In genomic region chr2:28894470-28895188, GRCh38 we compare ENCODE assay signal across 8 cellular contexts. TPM values are rescaled to one million over a fixed set of nuclear protein-coding genes. Genes with fewer than 3 reads are reported as not detected.
DNase-seq lines count a peak whose midpoint lies in the region; ATAC-seq and TF ChIP-seq lines count a peak whose summit lies in the region.

TSS of gene WDR43 (plus strand) at chr2:28894667. CDS start at chr2:28894699, 32 bp downstream.

- peak; percentile 87 for ATAC-seq in HG03460 (IDR thresholded peaks at IDR 0.05; ENCODE audit: unreplicated experiment)
- ATAC-seq in left colon: peak; percentile 98

- H3K36me3 ChIP-seq in BE2C: peaks cover 20% of the 10 kb centered on the region

- peaks cover 16% of the 10 kb centered on the region for H3K4me1 ChIP-seq in BE2C

- peak; percentile 99 for DNase-seq in BE2C
- peak; percentile 88 for DNase-seq in GM19240 (ENCODE audit: insufficient read length, low spot score)
- DNase-seq in NCI-H526 (lab: John Stamatoyannopoulos, UW): peak; percentile 97 to 98
- peak; percentile 98 for DNase-seq in activated CD4-positive, alpha-beta T cell treated with anti-CD3 and anti-CD28 coated beads for 48 hours
- DNase-seq in coronary artery (ENCODE audit: low spot score): peak; percentile 98
- peak; percentile 96 to 99 for DNase-seq in left colon
- DNase-seq in stimulated activated CD4-positive, alpha-beta T cell treated with anti-CD3 and anti-CD28 coated beads, Interleukin-1b, Interleukin-23, amount 100 ng/mL, for 48 hours: peak; percentile 98

- no peaks in the 10 kb centered on the region for H3K9me3 ChIP-seq in BE2C

- H3K27me3 ChIP-seq in BE2C: peaks cover 26% of the 10 kb centered on the region

- peak within 1 kb of the TSS; percentile 66 to 84 for H3K27ac ChIP-seq in coronary artery

- TF ChIP-seq CTCF in BE2C (IDR thresholded peaks at IDR 0.05; ENCODE audit: low read depth, low read length) (no peak), coronary artery (IDR thresholded peaks at IDR 0.05) (no peak)

- H3K4me3 ChIP-seq in BE2C (ENCODE audit: low read depth, low read length) (peak within 1 kb of the TSS; percentile 99), coronary artery (peak within 1 kb of the TSS; percentile 100)

- intact Hi-C loops in left colon (cut with DNase I, micrococcal nuclease): no loop called here

RNA-seq across cellular contexts. Expression of gene WDR43, which starts in this region (rescaled TPM):
- polyA plus RNA-seq in BE2C (2012; ENCODE audit: insufficient read depth, insufficient read length, low read depth): 58.2 TPM
- total RNA-seq in left colon: 10 to 100 TPM; 30.8 to 38.2 TPM

Comparison
In these comparisons a context has a peak if more than half of its experiments do, and no peak if none do; other contexts are left out.
1. Peak in every context shown above with its lines: DNase-seq, ATAC-seq, H3K4me3 ChIP-seq and H3K27ac ChIP-seq.